In the genomic region with DNA sequence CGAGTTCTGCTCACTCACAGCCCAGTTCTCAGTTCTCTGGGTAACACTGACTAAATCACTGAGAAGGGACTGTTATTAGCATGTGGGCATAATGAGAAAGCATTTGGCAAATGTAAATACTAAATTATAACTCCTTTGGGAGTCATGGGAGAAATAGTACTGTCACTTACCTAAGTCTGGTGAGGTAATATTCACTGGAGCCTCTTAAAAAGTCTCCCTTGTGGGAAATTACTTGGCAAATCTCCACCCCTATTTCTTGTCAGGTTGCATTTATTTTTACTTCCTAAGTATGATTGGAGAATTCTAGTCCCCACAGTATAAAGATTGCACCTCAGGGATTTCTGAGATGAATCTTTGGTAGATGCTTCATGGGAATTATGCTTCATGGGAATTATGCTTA, we compare ENCODE assay signal across 9 cellular contexts.
"Had no signal": no experiment of that assay in that cellular context is flagged by ENCODE, and none has a peak within 500 bp of the region (broad histone marks: within the 10 kb centered on the region; RNA-seq: fewer than 3 reads in every experiment).

No MANE protein-coding gene starts in this region.

- H3K4me2 ChIP-seq: KMS-11 had no signal

- H3K9me3 ChIP-seq: HAP-1 had no signal

- H3K36me3 ChIP-seq: HAP-1 had no signal

- H3K9me3 Mint-ChIP-seq: IgD-negative memory B cell had no signal

- H3K4me1 Mint-ChIP-seq: IgD-negative memory B cell had no signal

- DNase-seq: GOT3, H7, KBM-7 had no signal

- H3K4me3 ChIP-seq: HAP-1 had no signal

- H3K27ac Mint-ChIP-seq: IgD-negative memory B cell had no signal

- H3K27ac ChIP-seq: HL-60, KMS-11 had no signal

- H3K9ac ChIP-seq: KMS-11 had no signal

- ATAC-seq: HCT116, HepG2 had no signal

- H3K27me3 Mint-ChIP-seq: IgD-negative memory B cell had no signal
